Comparison of ENCODE assay signal across 4 cellular contexts in genomic region chr3:170972917-170973316, GRCh38. TPM values are rescaled to one million over a fixed set of nuclear protein-coding genes. Genes with fewer than 3 reads are reported as not detected.
"Had no signal": no experiment of that assay in that cellular context is flagged by ENCODE, and none has a peak within 500 bp of the region (broad histone marks: within the 10 kb centered on the region; RNA-seq: fewer than 3 reads in every experiment).

No MANE protein-coding gene starts in this region.

RNA-seq across cellular contexts. Expression of gene SLC2A2, which starts 53.6 kb away (rescaled TPM):
- total RNA-seq: HT1080, IMR-90 had no signal
- polyA plus RNA-seq: IgD-negative memory B cell, IMR-90, K562 had no signal
